Comparison of ENCODE assay signal across 31 cellular contexts in the genomic region with DNA sequence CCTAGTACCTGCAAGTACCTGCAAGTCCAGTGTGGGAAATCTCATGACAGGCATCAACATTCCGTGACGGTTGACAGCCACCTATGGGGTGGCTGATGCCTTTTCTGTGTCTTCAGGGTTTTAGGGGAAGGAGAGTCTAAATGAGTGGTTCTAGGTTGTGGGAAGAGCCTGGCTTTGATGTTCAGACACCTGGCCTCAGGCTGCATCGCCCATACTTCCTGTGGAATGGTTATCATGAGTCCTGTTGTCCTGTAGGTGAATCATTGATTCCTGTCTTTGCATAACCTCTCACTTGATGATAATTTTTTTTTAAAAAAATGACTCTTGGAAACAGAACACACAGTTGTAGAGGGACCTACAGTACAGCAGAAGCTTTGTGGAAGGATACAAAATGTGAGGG.
"Had no signal": no experiment of that assay in that cellular context is flagged by ENCODE, and none has a peak within 500 bp of the region (broad histone marks: within the 10 kb centered on the region; RNA-seq: fewer than 3 reads in every experiment).

No MANE protein-coding gene starts in this region.

- H3K36me3 Mint-ChIP-seq: naive thymus-derived CD4-positive, alpha-beta T cell; type B pancreatic cell had no signal

- H3K4me3 ChIP-seq: colonic mucosa, esophagus muscularis mucosa, heart right ventricle, lung, mucosa of descending colon, neural progenitor cell, right atrium auricular region, smooth muscle cell, suprapubic skin had no signal

- H3K4me1 ChIP-seq: colonic mucosa, neural progenitor cell, right atrium auricular region, suprapubic skin had no signal

- ATAC-seq: heart right ventricle; left lobe of liver; mucosa of descending colon; naive thymus-derived CD4-positive, alpha-beta T cell; sciatic nerve; stimulated activated naive CD8-positive, alpha-beta T cell treated with anti-CD3 and anti-CD28 coated beads, Interleukin-15, amount 100 ng/mL, for 72 hours had no signal

- H3K27me3 Mint-ChIP-seq: dendritic cell treated with granulocyte-macrophage colony-stimulating factor and Interleukin-4, amounts not matched to agents 40 ng/mL and 50 ng/mL, for 4 days; stimulated activated naive CD8-positive, alpha-beta T cell treated with anti-CD3 and anti-CD28 coated beads, Interleukin-15, amount 100 ng/mL, for 72 hours; type B pancreatic cell had no signal

- H3K9ac ChIP-seq: neural progenitor cell had no signal

- H3K36me3 ChIP-seq: colonic mucosa, esophagus muscularis mucosa, heart right ventricle, neural progenitor cell, prostate gland, right atrium auricular region, suprapubic skin had no signal

- FAIRE-seq: kidney had no signal

- H3K27ac Mint-ChIP-seq: dendritic cell treated with granulocyte-macrophage colony-stimulating factor and Interleukin-4, amounts not matched to agents 40 ng/mL and 50 ng/mL, for 4 days; endodermal cell; mesothelial cell of epicardium; naive thymus-derived CD4-positive, alpha-beta T cell; nephron; neural progenitor cell; stimulated activated naive CD8-positive, alpha-beta T cell treated with anti-CD3 and anti-CD28 coated beads, Interleukin-15, amount 100 ng/mL, for 72 hours had no signal

- H2AFZ ChIP-seq: neural progenitor cell had no signal

- H3K4me1 Mint-ChIP-seq: mesothelial cell of epicardium; naive thymus-derived CD4-positive, alpha-beta T cell; stimulated activated naive CD8-positive, alpha-beta T cell treated with anti-CD3 and anti-CD28 coated beads, Interleukin-15, amount 100 ng/mL, for 72 hours had no signal

- H3K9me3 Mint-ChIP-seq: dendritic cell treated with granulocyte-macrophage colony-stimulating factor and Interleukin-4, amounts not matched to agents 40 ng/mL and 50 ng/mL, for 4 days; endodermal cell; mesothelial cell of epicardium; naive thymus-derived CD4-positive, alpha-beta T cell; nephron; stimulated activated naive CD8-positive, alpha-beta T cell treated with anti-CD3 and anti-CD28 coated beads, Interleukin-15, amount 100 ng/mL, for 72 hours had no signal

- H3K9me3 ChIP-seq: colonic mucosa, esophagus muscularis mucosa, heart right ventricle, mucosa of descending colon, prostate gland, right atrium auricular region, suprapubic skin had no signal

- DNase-seq: colonic mucosa; effector CD8-positive, alpha-beta T cell; endodermal cell; foreskin melanocyte; glutamatergic neuron; heart right ventricle; hippocampal formation; kidney; mesenchymal stem cell; mucosa of descending colon; naive thymus-derived CD4-positive, alpha-beta T cell; nucleus accumbens; stimulated activated CD4-positive, alpha-beta T cell treated with anti-CD3 and anti-CD28 coated beads, Interleukin-12 subunit alpha, Interleukin-12 subunit beta, amount 100 ng/mL, for 4 hours; stimulated activated CD4-positive, alpha-beta T cell treated with anti-CD3 and anti-CD28 coated beads, Interleukin-1b, Interleukin-23, amount 100 ng/mL, for 48 hours; stimulated activated CD4-positive, alpha-beta T cell treated with anti-CD3 and anti-CD28 coated beads, Interleukin-4, amount 100 ng/mL, for 1 hour; stimulated activated CD8-positive, alpha-beta memory T cell treated with anti-CD3 and anti-CD28 coated beads, Interleukin-4, amount 100 ng/mL, for 48 hours; stimulated activated naive CD4-positive, alpha-beta T cell; stimulated activated naive CD8-positive, alpha-beta T cell treated with anti-CD3 and anti-CD28 coated beads, Interleukin-15, amount 100 ng/mL, for 72 hours had no signal

- H3K4me2 ChIP-seq: neural progenitor cell, smooth muscle cell had no signal

- H3K27ac ChIP-seq: colonic mucosa, esophagus muscularis mucosa, heart right ventricle, neural progenitor cell, prostate gland, right atrium auricular region, suprapubic skin had no signal

- H3K27me3 ChIP-seq: colonic mucosa, esophagus muscularis mucosa, heart right ventricle, neural progenitor cell, right atrium auricular region, suprapubic skin had no signal

- H3K4me3 Mint-ChIP-seq: dendritic cell treated with granulocyte-macrophage colony-stimulating factor and Interleukin-4, amounts not matched to agents 40 ng/mL and 50 ng/mL, for 4 days; endodermal cell; mesothelial cell of epicardium; naive thymus-derived CD4-positive, alpha-beta T cell; nephron; neural progenitor cell; stimulated activated naive CD8-positive, alpha-beta T cell treated with anti-CD3 and anti-CD28 coated beads, Interleukin-15, amount 100 ng/mL, for 72 hours; type B pancreatic cell had no signal
